Comparison of ENCODE assay signal across 22 cellular contexts in the genomic region with DNA sequence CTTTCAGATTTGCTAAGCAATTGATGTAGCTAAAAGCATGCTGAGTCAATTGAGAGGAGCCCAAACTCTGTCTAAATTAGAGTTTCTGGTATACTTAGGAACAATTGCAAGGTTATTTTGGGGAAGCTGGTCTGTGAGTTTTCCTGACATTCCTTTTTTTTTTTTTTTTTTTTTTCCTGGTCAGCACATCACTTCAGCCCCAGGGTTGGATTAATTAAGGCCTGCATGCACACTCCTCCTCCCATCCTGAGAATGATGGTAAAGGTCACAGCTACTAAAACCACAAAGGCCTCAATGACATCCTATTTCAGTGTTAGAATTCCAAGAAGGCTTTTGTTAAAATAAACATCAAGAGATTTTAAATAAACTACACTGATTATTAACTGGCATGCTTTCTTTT.
DNase-seq lines count a peak whose midpoint lies in the region; ATAC-seq and TF ChIP-seq lines count a peak whose summit lies in the region.
"Had no signal": no experiment of that assay in that cellular context is flagged by ENCODE, and none has a peak within 500 bp of the region (broad histone marks: within the 10 kb centered on the region; RNA-seq: fewer than 3 reads in every experiment).

No MANE protein-coding gene starts in this region.

- no peak overlapping the region for H2AFZ ChIP-seq in mesenchymal stem cell (ENCODE audit: low read depth, low read length)
- H2AFZ ChIP-seq: GM23338 had no signal

- H2BK5ac ChIP-seq in mesenchymal stem cell (ENCODE audit: low read depth, low read length, poor library complexity, severe bottlenecking) = no peak overlapping the region

- H3K79me1 ChIP-seq in mesenchymal stem cell (replicated peaks; ENCODE audit: low read length, poor library complexity, severe bottlenecking) = no peaks in the 10 kb centered on the region

- peak overlapping the region; percentile 39 for H3K9ac ChIP-seq in mesenchymal stem cell (ENCODE audit: low read length)

- no peaks in the 10 kb centered on the region for H3K36me3 ChIP-seq in mesenchymal stem cell (ENCODE audit: control insufficient read depth in 1 of 2, insufficient read depth in 2 of 2, low read depth in 1 of 2, low read length in 2 of 2)
- H3K36me3 ChIP-seq in gastrocnemius medialis = no peaks in the 10 kb centered on the region
- H3K36me3 ChIP-seq: brain microvascular endothelial cell, esophagus muscularis mucosa, heart left ventricle had no signal

- H3K23ac ChIP-seq in mesenchymal stem cell (ENCODE audit: low read length in 2 of 2) = no peak overlapping the region

- H3K27me3 ChIP-seq in mesenchymal stem cell (ENCODE audit: control insufficient read depth in 1 of 2, insufficient read depth in 1 of 2, low read length in 2 of 2) = no peaks in the 10 kb centered on the region
- no peaks in the 10 kb centered on the region for H3K27me3 ChIP-seq in gastrocnemius medialis
- H3K27me3 ChIP-seq: brain microvascular endothelial cell, esophagus muscularis mucosa, heart left ventricle had no signal

- no peak overlapping the region for H3K4ac ChIP-seq in mesenchymal stem cell (ENCODE audit: low read depth in 1 of 2, low read length in 2 of 2)

- H3K4me2 ChIP-seq in mesenchymal stem cell (ENCODE audit: low read length, poor library complexity, severe bottlenecking) = no peak overlapping the region
- H3K4me2 ChIP-seq: GM23338 had no signal

- H3K14ac ChIP-seq in mesenchymal stem cell (ENCODE audit: low read length in 2 of 2) = no peak overlapping the region

- no peak overlapping the region for H4K91ac ChIP-seq in mesenchymal stem cell (ENCODE audit: low read length)

- H3K18ac ChIP-seq in mesenchymal stem cell (ENCODE audit: low read depth in 1 of 2, low read length in 2 of 2) = no peak overlapping the region

- no peak overlapping the region for H2BK120ac ChIP-seq in mesenchymal stem cell (ENCODE audit: low read depth, low read length)

- no peak overlapping the region for H4K8ac ChIP-seq in mesenchymal stem cell (ENCODE audit: low read length)

- H3K27ac ChIP-seq in mesenchymal stem cell (ENCODE audit: low read length, poor library complexity, severe bottlenecking) (no peak overlapping the region), gastrocnemius medialis (no peak overlapping the region)
- H3K27ac ChIP-seq: brain microvascular endothelial cell, esophagus muscularis mucosa, heart left ventricle, VCaP had no signal

- H2BK12ac ChIP-seq in mesenchymal stem cell (ENCODE audit: low read length in 2 of 2) = no peak overlapping the region

- DNase-seq in AG09309 (ENCODE audit: low read depth) (peak; percentile 88), GM04504 (ENCODE audit: low read depth) (peak; percentile 76), astrocyte of the spinal cord (ENCODE audit: low read depth, low spot score) (peak; percentile 73), mesenchymal stem cell (peak; percentile 78), gastrocnemius medialis (no peak), posterior vena cava (ENCODE audit: low spot score) (no peak), NOMO-1 treated with DMSO at 0.1 percent for 48 hours (lab: John Stamatoyannopoulos, UW; ENCODE audit: unreplicated experiment) (no peak)
- DNase-seq: activated CD4-positive, alpha-beta T cell treated with anti-CD3 and anti-CD28 coated beads, Interleukin-2, amount 10 ng/mL, durations not matched to agents 7 days and 5 days; brain microvascular endothelial cell; CD8-positive, alpha-beta T cell; DMS153; heart left ventricle; NCI-H2081 treated with DMSO at 0.1 percent for 48 hours; NCI-H446 treated with DMSO at 0.1 percent for 48 hours; nephron progenitor cell; NK-92 treated with Interleukin-12 subunit alpha and Interleukin-12 subunit beta, amount 100 ng/mL, for 24 hours; posterior cingulate gyrus; stimulated activated CD4-positive, alpha-beta T cell treated with anti-CD3 and anti-CD28 coated beads, Interleukin-1b, Interleukin-23, amount 100 ng/mL, for 48 hours had no signal

- H3K4me1 ChIP-seq in mesenchymal stem cell (ENCODE audit: control insufficient read depth, insufficient read depth, low read depth, low read length) (no peaks in the 10 kb centered on the region), gastrocnemius medialis (no peaks in the 10 kb centered on the region)

- TF ChIP-seq CTCF in AG09309 (IDR thresholded peaks at IDR 0.05; ENCODE audit: control insufficient read depth, insufficient read depth, low read depth, low read length, missing control alignments) (no peak), astrocyte of the spinal cord (IDR thresholded peaks at IDR 0.05; ENCODE audit: low read depth, low read length) (no peak), gastrocnemius medialis (IDR thresholded peaks at IDR 0.05 in 4 of 5, conservative IDR thresholded peaks at IDR 0.05 in 1 of 5) (no peak)

- H3K4me3 ChIP-seq in AG09309 (ENCODE audit: control insufficient read depth, low read depth, low read length) = no peak overlapping the region
- no peak overlapping the region for H3K4me3 ChIP-seq in astrocyte of the spinal cord (ENCODE audit: low read depth, low read length)
- H3K4me3 ChIP-seq in mesenchymal stem cell (ENCODE audit: insufficient read depth in 1 of 2, low read depth in 1 of 2, low read length in 2 of 2) = no peak overlapping the region
- H3K4me3 ChIP-seq in gastrocnemius medialis = no peak overlapping the region
- H3K4me3 ChIP-seq: esophagus muscularis mucosa, GM23338, heart left ventricle had no signal

- no peak overlapping the region for H2AK5ac ChIP-seq in mesenchymal stem cell (ENCODE audit: low read length, severe bottlenecking)

- in situ Hi-C loops in astrocyte of the spinal cord (cut with HindIII; ENCODE audit: low sequenced_read_pairs) = no loop called here
- in situ Hi-C loops in gastrocnemius medialis (cut with MboI; ENCODE audit: low sequenced_read_pairs in 4 of 4) = no loop called here

- no peak overlapping the region for H2BK15ac ChIP-seq in mesenchymal stem cell (ENCODE audit: low read depth, poor library complexity, severe bottlenecking)

- no peaks in the 10 kb centered on the region for H3K9me3 ChIP-seq in mesenchymal stem cell (ENCODE audit: control insufficient read depth, low read length)
- H3K9me3 ChIP-seq in gastrocnemius medialis = no peaks in the 10 kb centered on the region
- H3K9me3 ChIP-seq: esophagus muscularis mucosa, heart left ventricle had no signal

- TF ChIP-seq POLR2A in gastrocnemius medialis (IDR thresholded peaks at IDR 0.05) = no peak

- ATAC-seq in HG03039 (IDR thresholded peaks at IDR 0.05; ENCODE audit: unreplicated experiment) (no peak), gastrocnemius medialis (no peak)
- ATAC-seq: CD8-positive, alpha-beta T cell; GM23338; heart left ventricle had no signal

- intact Hi-C loops in gastrocnemius medialis (cut with DNase I; ENCODE audit: low total_unique reads) (no loop called here), posterior vena cava (cut with DNase I) (no loop called here)

Comparison
In these comparisons a context has a peak if more than half of its experiments do, and no peak if none do; other contexts are left out.
1. DNase-seq: peak in AG09309 (single experiment), GM04504 (single experiment), astrocyte of the spinal cord (single experiment) and mesenchymal stem cell (single experiment); none in gastrocnemius medialis (0 of 2), posterior vena cava (single experiment) and NOMO-1 treated with DMSO at 0.1 percent for 48 hours (single experiment).